ENCODE assay signal across 24 cellular contexts in the genomic region with DNA sequence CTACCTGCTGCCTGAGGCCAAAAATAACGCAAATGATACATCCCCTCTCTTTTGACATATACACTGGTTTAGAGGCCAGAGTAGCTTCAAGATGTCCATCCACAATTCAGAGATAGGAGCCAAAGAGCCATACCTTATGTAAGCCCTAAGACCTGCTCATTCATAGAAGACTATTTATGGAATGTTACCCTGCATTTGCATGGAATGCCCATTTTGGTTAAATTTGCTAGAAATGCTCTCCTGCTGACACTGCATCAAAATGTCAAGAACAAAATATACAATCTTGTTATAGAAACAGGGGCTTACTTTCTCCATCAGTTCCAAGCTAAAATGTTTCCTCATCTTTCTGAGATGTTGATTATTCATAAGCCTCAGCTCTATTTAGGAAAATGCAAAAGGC.
"Had no signal": no experiment of that assay in that cellular context is flagged by ENCODE, and none has a peak within 500 bp of the region (broad histone marks: within the 10 kb centered on the region; RNA-seq: fewer than 3 reads in every experiment).

No MANE protein-coding gene starts in this region.

- H3K4me1 ChIP-seq: colonic mucosa, gastrocnemius medialis, left lung, lower lobe of right lung had no signal

- H3K27ac ChIP-seq: colonic mucosa, epithelial cell of prostate, esophagus squamous epithelium, gastrocnemius medialis, heart right ventricle, left lung, lower lobe of right lung had no signal

- H3K9me3 ChIP-seq: colonic mucosa, esophagus squamous epithelium, gastrocnemius medialis, heart right ventricle, left lung, lower lobe of right lung had no signal

- H3K4me3 ChIP-seq: colonic mucosa, esophagus squamous epithelium, gastrocnemius medialis, heart right ventricle, left lung, lower lobe of right lung had no signal

- H3K27ac Mint-ChIP-seq: dendritic cell treated with granulocyte-macrophage colony-stimulating factor and Interleukin-4, amounts not matched to agents 40 ng/mL and 50 ng/mL, for 4 days; effector memory CD8-positive, alpha-beta T cell; endodermal cell had no signal

- H3K4me3 Mint-ChIP-seq: dendritic cell treated with granulocyte-macrophage colony-stimulating factor and Interleukin-4, amounts not matched to agents 40 ng/mL and 50 ng/mL, for 4 days; effector memory CD8-positive, alpha-beta T cell; endodermal cell had no signal

- FAIRE-seq: endometrium, islet of Langerhans had no signal

- DNase-seq: colonic mucosa; cortex of kidney; effector CD8-positive, alpha-beta T cell; effector memory CD8-positive, alpha-beta T cell; endodermal cell; erythroblast; esophagus squamous epithelium; foreskin fibroblast; foreskin melanocyte; gastrocnemius medialis; glutamatergic neuron; head of caudate nucleus; heart right ventricle; hippocampal formation; left cardiac atrium; left lung; left ventricle myocardium superior; lower lobe of right lung; mesendoderm; midbrain had no signal

- H3K36me3 ChIP-seq: colonic mucosa, esophagus squamous epithelium, gastrocnemius medialis, heart right ventricle, left lung, lower lobe of right lung had no signal

- H3K9me3 Mint-ChIP-seq: dendritic cell treated with granulocyte-macrophage colony-stimulating factor and Interleukin-4, amounts not matched to agents 40 ng/mL and 50 ng/mL, for 4 days; effector memory CD8-positive, alpha-beta T cell had no signal

- H3K27me3 ChIP-seq: colonic mucosa, esophagus squamous epithelium had no signal
